19 cellular contexts compared by ENCODE assay signal in genomic region chr5:176521286-176521685, GRCh38. TPM values are rescaled to one million over a fixed set of nuclear protein-coding genes. Genes with fewer than 3 reads are reported as not detected.
DNase-seq lines count a peak whose midpoint lies in the region; ATAC-seq and TF ChIP-seq lines count a peak whose summit lies in the region.
"Had no signal": no experiment of that assay in that cellular context is flagged by ENCODE, and none has a peak within 500 bp of the region (broad histone marks: within the 10 kb centered on the region; RNA-seq: fewer than 3 reads in every experiment).

No MANE protein-coding gene starts in this region.

- 93% methylated on average over 6 of the region's 7 CpGs for WGBS in mesenchymal stem cell

- H2AFZ ChIP-seq in mesenchymal stem cell (ENCODE audit: low read depth, low read length), result no peak overlapping the region
- H2AFZ ChIP-seq: GM23248 had no signal

- H3K4me3 Mint-ChIP-seq in stimulated activated naive CD8-positive, alpha-beta T cell treated with anti-CD3 and anti-CD28 coated beads, Interleukin-15, amount 100 ng/mL, for 72 hours, result no peak overlapping the region
- H3K4me3 Mint-ChIP-seq: CD4-positive, alpha-beta T cell had no signal

- no peak overlapping the region for H3K4ac ChIP-seq in mesenchymal stem cell (ENCODE audit: low read depth in 1 of 2, low read length in 2 of 2)

- no peak overlapping the region for H2BK15ac ChIP-seq in mesenchymal stem cell (ENCODE audit: low read depth, poor library complexity, severe bottlenecking)

- H3K4me1 Mint-ChIP-seq in stimulated activated naive CD8-positive, alpha-beta T cell treated with anti-CD3 and anti-CD28 coated beads, Interleukin-15, amount 100 ng/mL, for 72 hours, result peaks cover 28% of the 10 kb centered on the region

- no peaks in the 10 kb centered on the region for H3K9me3 Mint-ChIP-seq in stimulated activated naive CD8-positive, alpha-beta T cell treated with anti-CD3 and anti-CD28 coated beads, Interleukin-15, amount 100 ng/mL, for 72 hours
- H3K9me3 Mint-ChIP-seq: CD4-positive, alpha-beta T cell had no signal

- H3K4me2 ChIP-seq in mesenchymal stem cell (ENCODE audit: low read length, poor library complexity, severe bottlenecking), result no peak overlapping the region

- no peaks in the 10 kb centered on the region for H3K27me3 Mint-ChIP-seq in stimulated activated naive CD8-positive, alpha-beta T cell treated with anti-CD3 and anti-CD28 coated beads, Interleukin-15, amount 100 ng/mL, for 72 hours
- H3K27me3 Mint-ChIP-seq: CD4-positive, alpha-beta T cell had no signal

- TF ChIP-seq CTCF in RWPE2 (IDR thresholded peaks at IDR 0.05; ENCODE audit: poor library complexity, severe bottlenecking), result no peak

- no peaks in the 10 kb centered on the region for H3K4me1 ChIP-seq in RWPE2 (ENCODE audit: insufficient read depth, poor library complexity, severe bottlenecking)
- no peaks in the 10 kb centered on the region for H3K4me1 ChIP-seq in mesenchymal stem cell (ENCODE audit: control insufficient read depth, insufficient read depth, low read depth, low read length)
- H3K4me1 ChIP-seq: Caco-2 had no signal

- DNase-seq in stimulated activated naive CD8-positive, alpha-beta T cell treated with anti-CD3 and anti-CD28 coated beads, Interleukin-15, amount 100 ng/mL, for 72 hours, result no peak
- DNase-seq in stimulated activated naive CD8-positive, alpha-beta T cell treated with anti-CD3 and anti-CD28 coated beads, Interleukin-15, Interleukin-2, amounts not matched to agents 100 U/mL and 50 U/mL, for 24 hours, result no peak
- no peak for DNase-seq in RWPE2 (ENCODE audit: low spot score)
- DNase-seq in mesenteric fat pad (ENCODE audit: low spot score), result peak; percentile 59
- DNase-seq in cerebellar cortex (ENCODE audit: low spot score), result no peak
- no peak for DNase-seq in stimulated activated naive CD4-positive, alpha-beta T cell (lab: John Stamatoyannopoulos, UW)
- no peak for DNase-seq in mesenchymal stem cell
- DNase-seq: ACHN; AML-193; Caco-2; CD4-positive, alpha-beta T cell; GM23248; HCEC 1CT; IMR-90 had no signal

- H3K18ac ChIP-seq in mesenchymal stem cell (ENCODE audit: low read depth in 1 of 2, low read length in 2 of 2), result no peak overlapping the region

- no peak overlapping the region for H2BK12ac ChIP-seq in mesenchymal stem cell (ENCODE audit: low read length in 2 of 2)

- H3K79me1 ChIP-seq in mesenchymal stem cell (replicated peaks; ENCODE audit: low read length, poor library complexity, severe bottlenecking), result no peaks in the 10 kb centered on the region

- H2BK120ac ChIP-seq in mesenchymal stem cell (ENCODE audit: low read depth, low read length), result no peak overlapping the region

- H3K14ac ChIP-seq in mesenchymal stem cell (ENCODE audit: low read length in 2 of 2), result no peak overlapping the region

- H2AK5ac ChIP-seq in mesenchymal stem cell (ENCODE audit: low read length, severe bottlenecking), result no peak overlapping the region

- ATAC-seq in stimulated activated naive CD8-positive, alpha-beta T cell treated with anti-CD3 and anti-CD28 coated beads, Interleukin-15, amount 100 ng/mL, for 72 hours, result peak; percentile 13
- ATAC-seq in stimulated activated naive CD8-positive, alpha-beta T cell treated with anti-CD3 and anti-CD28 coated beads, Interleukin-15, Interleukin-2, amounts not matched to agents 100 U/mL and 50 U/mL, for 24 hours, result no peak
- peak; percentile 4; the same call in 1 of the 3 replicates for ATAC-seq in RWPE2 (ENCODE audit: low read depth)

- H3K27me3 ChIP-seq in RWPE2 (ENCODE audit: insufficient read depth, poor library complexity, severe bottlenecking) (no peaks in the 10 kb centered on the region), mesenchymal stem cell (ENCODE audit: control insufficient read depth in 1 of 2, insufficient read depth in 1 of 2, low read length in 2 of 2) (no peaks in the 10 kb centered on the region)

- H3K23ac ChIP-seq in mesenchymal stem cell (ENCODE audit: low read length in 2 of 2), result no peak overlapping the region

- no peak overlapping the region for H4K8ac ChIP-seq in mesenchymal stem cell (ENCODE audit: low read length)

- no peak overlapping the region for H3K4me3 ChIP-seq in RWPE2 (ENCODE audit: severe bottlenecking)
- no peak overlapping the region for H3K4me3 ChIP-seq in mesenchymal stem cell (ENCODE audit: insufficient read depth in 1 of 2, low read depth in 1 of 2, low read length in 2 of 2)
- H3K4me3 ChIP-seq: GM23248 had no signal

- no peak overlapping the region for H3K27ac ChIP-seq in RWPE2 (ENCODE audit: poor library complexity, severe bottlenecking)
- H3K27ac ChIP-seq in mesenchymal stem cell (ENCODE audit: low read length, poor library complexity, severe bottlenecking), result no peak overlapping the region
- H3K27ac ChIP-seq: C4-2B, GM23248, HL-60 had no signal

- peak overlapping the region in 1 of 2 donors; percentile 45 for H3K27ac Mint-ChIP-seq in stimulated activated naive CD8-positive, alpha-beta T cell treated with anti-CD3 and anti-CD28 coated beads, Interleukin-15, amount 100 ng/mL, for 72 hours
- H3K27ac Mint-ChIP-seq: CD4-positive, alpha-beta T cell had no signal

- H3K9ac ChIP-seq in mesenchymal stem cell (ENCODE audit: low read length), result no peak overlapping the region
- H3K9ac ChIP-seq: GM23248 had no signal

- H3K9me3 ChIP-seq in RWPE2 (ENCODE audit: severe bottlenecking), result no peaks in the 10 kb centered on the region
- no peaks in the 10 kb centered on the region for H3K9me3 ChIP-seq in mesenchymal stem cell (ENCODE audit: control insufficient read depth, low read length)
- H3K9me3 ChIP-seq: Caco-2 had no signal

- no peak overlapping the region for H4K91ac ChIP-seq in mesenchymal stem cell (ENCODE audit: low read length)

- H3K36me3 ChIP-seq in RWPE2 (ENCODE audit: low read depth), result no peaks in the 10 kb centered on the region
- peaks cover 0 to 4% of the 10 kb centered on the region in 2 experiments for H3K36me3 ChIP-seq in mesenchymal stem cell (ENCODE audit: control insufficient read depth in 1 of 2, insufficient read depth in 2 of 2, low read depth in 1 of 2, low read length in 2 of 2)

- no peak overlapping the region for H2BK5ac ChIP-seq in mesenchymal stem cell (ENCODE audit: low read depth, low read length, poor library complexity, severe bottlenecking)

RNA-seq across cellular contexts. Expression of gene RNF44, which starts 15.9 kb away (rescaled TPM):
- 23.5 TPM for total RNA-seq in mesenteric fat pad
- polyA plus RNA-seq in mesenchymal stem cell (2013, experiment 1 of 2), result 19.2 TPM
- polyA plus RNA-seq in mesenchymal stem cell (2013, experiment 2 of 2), result 17.6 TPM

RNA-seq across cellular contexts. Expression of gene CDHR2, which starts 27.9 kb away (rescaled TPM):
- total RNA-seq in mesenteric fat pad, result 0.45 TPM
- 0.01 TPM for polyA plus RNA-seq in mesenchymal stem cell (2013, experiment 1 of 2)
- polyA plus RNA-seq in mesenchymal stem cell (2013, experiment 2 of 2), result not detected
- total RNA-seq: A172, GM23248, HT1080, IMR-90 had no signal
- polyA plus RNA-seq: BJ, GM23248, IMR-90 had no signal
